Comparison of ENCODE assay signal across 26 cellular contexts in the genomic region with DNA sequence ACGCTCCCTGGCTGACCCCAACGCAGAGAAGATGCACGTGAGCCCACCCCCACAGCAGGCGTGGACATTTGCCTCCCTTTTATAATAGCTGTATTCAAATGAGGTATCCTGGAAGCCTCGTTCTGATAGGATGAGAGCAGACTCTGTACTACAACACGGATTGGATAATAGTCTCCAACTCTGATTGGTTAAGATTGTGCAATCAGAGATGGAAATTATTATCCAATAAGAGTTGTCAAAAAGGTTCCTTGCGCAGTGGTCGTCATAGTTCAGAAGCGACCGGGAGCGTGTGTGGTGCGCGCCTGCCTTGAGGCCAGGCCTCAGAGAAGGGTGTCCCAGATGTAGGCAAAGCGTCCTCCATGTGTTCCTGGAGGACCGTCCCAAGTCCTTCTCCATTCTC.
"Had no signal": no experiment of that assay in that cellular context is flagged by ENCODE, and none has a peak within 500 bp of the region (broad histone marks: within the 10 kb centered on the region; RNA-seq: fewer than 3 reads in every experiment).

No MANE protein-coding gene starts in this region.

- H3K27me3 Mint-ChIP-seq: activated naive CD4-positive, alpha-beta T cell treated with anti-CD3 and anti-CD28 coated beads, Interleukin-2, amount 50 U/mL, for 24 hours; activated T-cell treated with anti-CD3 and anti-CD28 coated beads, Interleukin-2, amount 50 U/mL, for 24 hours had no signal

- H3K4me1 Mint-ChIP-seq: activated B cell treated with CpG ODN at 0.5 μM for 24 hours; activated CD4-positive, alpha-beta T cell treated with anti-CD3 and anti-CD28 coated beads, Interleukin-2, amount 10 ng/mL, durations not matched to agents 24 days and 14 days; activated CD8-positive, alpha-beta memory T cell treated with anti-CD3 and anti-CD28 coated beads, Interleukin-2, amount 10 ng/mL, durations not matched to agents 7 days and 5 days; activated naive CD4-positive, alpha-beta T cell treated with anti-CD3 and anti-CD28 coated beads, Interleukin-2, amount 50 U/mL, for 24 hours had no signal

- H3K36me3 Mint-ChIP-seq: activated CD8-positive, alpha-beta memory T cell treated with anti-CD3 and anti-CD28 coated beads, Interleukin-2, amount 10 ng/mL, durations not matched to agents 7 days and 5 days; activated naive CD4-positive, alpha-beta T cell treated with anti-CD3 and anti-CD28 coated beads, Interleukin-2, amount 50 U/mL, for 24 hours had no signal

- FAIRE-seq: bronchial epithelial cell had no signal

- H3K4me3 ChIP-seq: body of pancreas, Peyer's patch, SJSA1 had no signal

- H3K27me3 ChIP-seq: body of pancreas, Peyer's patch, SJSA1 had no signal

- DNase-seq: activated B cell treated with CpG ODN at 0.5 μM for 24 hours; activated CD4-positive, alpha-beta T cell treated with anti-CD3 and anti-CD28 coated beads for 1 hour; activated CD4-positive, alpha-beta T cell treated with anti-CD3 and anti-CD28 coated beads, Interleukin-2, amount 10 ng/mL, durations not matched to agents 24 days and 14 days; activated CD4-positive, alpha-beta T cell treated with anti-CD3 and anti-CD28 coated beads, Interleukin-2, amount 50 U/mL, for 48 hours; activated CD8-positive, alpha-beta memory T cell treated with anti-CD3 and anti-CD28 coated beads, Interleukin-2, amount 10 ng/mL, durations not matched to agents 7 days and 5 days; activated effector memory CD4-positive, alpha-beta T cell treated with Interleukin-2 at 50 U/mL for 16 hours; activated naive CD4-positive, alpha-beta T cell; activated T-cell treated with anti-CD3 and anti-CD28 coated beads, Interleukin-2, amount 50 U/mL, for 24 hours; aorta; body of pancreas; central memory CD4-positive, alpha-beta T cell; NCI-H1092; NCI-H1436 treated with DMSO at 0.1 percent for 48 hours; NCI-H187 treated with DMSO at 0.1 percent for 48 hours; NCI-H2081 treated with DMSO at 0.1 percent for 48 hours; NCI-H446; NCI-H524; Peyer's patch; SHP77; SW 1271; T-helper 9 cell had no signal

- H3K27ac Mint-ChIP-seq: activated B cell treated with CpG ODN at 0.5 μM for 24 hours; activated CD4-positive, alpha-beta T cell treated with anti-CD3 and anti-CD28 coated beads, Interleukin-2, amount 10 ng/mL, durations not matched to agents 24 days and 14 days; activated CD8-positive, alpha-beta memory T cell treated with anti-CD3 and anti-CD28 coated beads, Interleukin-2, amount 10 ng/mL, durations not matched to agents 7 days and 5 days; activated naive CD4-positive, alpha-beta T cell treated with anti-CD3 and anti-CD28 coated beads, Interleukin-2, amount 50 U/mL, for 24 hours; activated T-cell treated with anti-CD3 and anti-CD28 coated beads, Interleukin-2, amount 50 U/mL, for 24 hours; activated T-helper 1 cell treated with anti-CD3 and anti-CD28 coated beads, Interleukin-12 subunit alpha, Interleukin-12 subunit beta, Interleukin-2, Interleukin-4 antibody, amounts not matched to agents 30 ng/mL and 10 ng/mL and 1 ng/mL, durations not matched to agents 14 hours and 24 hours and 36 hours; T-helper 1 cell treated with Interleukin-12 subunit alpha and Interleukin-12 subunit beta and Interleukin-4 antibody, amounts not matched to agents 30 μg/mL and 1 μg/mL, for 36 hours had no signal

- H3K36me3 ChIP-seq: Peyer's patch, SJSA1 had no signal

- H3K9me3 ChIP-seq: body of pancreas, Peyer's patch, SJSA1 had no signal

- H3K27ac ChIP-seq: body of pancreas, Peyer's patch, SJSA1 had no signal

- H3K9me3 Mint-ChIP-seq: activated B cell treated with CpG ODN at 0.5 μM for 24 hours; activated CD4-positive, alpha-beta T cell treated with anti-CD3 and anti-CD28 coated beads, Interleukin-2, amount 10 ng/mL, durations not matched to agents 24 days and 14 days; activated naive CD4-positive, alpha-beta T cell treated with anti-CD3 and anti-CD28 coated beads, Interleukin-2, amount 50 U/mL, for 24 hours; activated T-cell treated with anti-CD3 and anti-CD28 coated beads, Interleukin-2, amount 50 U/mL, for 24 hours; activated T-helper 1 cell treated with anti-CD3 and anti-CD28 coated beads, Interleukin-12 subunit alpha, Interleukin-12 subunit beta, Interleukin-2, Interleukin-4 antibody, amounts not matched to agents 30 ng/mL and 10 ng/mL and 1 ng/mL, durations not matched to agents 14 hours and 24 hours and 36 hours; T-helper 1 cell treated with Interleukin-12 subunit alpha and Interleukin-12 subunit beta and Interleukin-4 antibody, amounts not matched to agents 30 μg/mL and 1 μg/mL, for 36 hours had no signal

- H3K4me3 Mint-ChIP-seq: activated B cell treated with CpG ODN at 0.5 μM for 24 hours; activated CD4-positive, alpha-beta T cell treated with anti-CD3 and anti-CD28 coated beads, Interleukin-2, amount 10 ng/mL, durations not matched to agents 24 days and 14 days; activated CD8-positive, alpha-beta memory T cell treated with anti-CD3 and anti-CD28 coated beads, Interleukin-2, amount 10 ng/mL, durations not matched to agents 7 days and 5 days; activated naive CD4-positive, alpha-beta T cell treated with anti-CD3 and anti-CD28 coated beads, Interleukin-2, amount 50 U/mL, for 24 hours; activated T-cell treated with anti-CD3 and anti-CD28 coated beads, Interleukin-2, amount 50 U/mL, for 24 hours; activated T-helper 1 cell treated with anti-CD3 and anti-CD28 coated beads, Interleukin-12 subunit alpha, Interleukin-12 subunit beta, Interleukin-2, Interleukin-4 antibody, amounts not matched to agents 30 ng/mL and 10 ng/mL and 1 ng/mL, durations not matched to agents 14 hours and 24 hours and 36 hours; T-helper 1 cell treated with Interleukin-12 subunit alpha and Interleukin-12 subunit beta and Interleukin-4 antibody, amounts not matched to agents 30 μg/mL and 1 μg/mL, for 36 hours had no signal
